In the genomic region with DNA sequence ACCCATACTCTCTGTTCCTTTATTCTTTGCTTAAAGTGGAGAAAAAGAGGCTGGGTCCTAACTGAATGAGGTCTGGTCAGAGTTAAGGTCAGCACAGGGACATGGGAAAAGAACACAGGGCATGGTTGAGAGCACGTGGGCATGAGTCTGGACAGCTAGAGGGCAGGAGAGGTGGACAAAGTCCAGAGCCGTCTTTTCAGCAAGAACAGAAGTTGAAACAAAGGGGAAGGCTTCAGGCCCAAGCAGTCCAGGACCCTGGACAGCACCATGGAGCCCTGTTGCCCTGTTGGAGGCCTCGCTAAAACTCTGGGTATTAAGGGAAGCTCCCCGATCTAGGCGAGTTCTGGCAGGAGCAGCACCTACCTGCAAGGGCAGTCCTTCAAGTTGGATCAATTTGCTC, we compare ENCODE assay signal across 10 cellular contexts. TPM values are rescaled to one million over a fixed set of nuclear protein-coding genes. Genes with fewer than 3 reads are reported as not detected.
DNase-seq lines count a peak whose midpoint lies in the region; ATAC-seq and TF ChIP-seq lines count a peak whose summit lies in the region.
"Had no signal": no experiment of that assay in that cellular context is flagged by ENCODE, and none has a peak within 500 bp of the region (broad histone marks: within the 10 kb centered on the region; RNA-seq: fewer than 3 reads in every experiment).

No MANE protein-coding gene starts in this region.

- DNase-seq in SIG-M5 treated with dmso at 0.1 percent for 504 hours (lab: John Stamatoyannopoulos, UW; ENCODE audit: unreplicated experiment) (peak; percentile 7), SIG-M5 (lab: John Stamatoyannopoulos, UW) (no peak), SK-N-SH (no peak), fibroblast of the aortic adventitia (ENCODE audit: low read depth) (peak; percentile 40), renal cortical epithelial cell (ENCODE audit: low read depth) (peak; percentile 53), BE2C (no peak)
- DNase-seq: upper lobe of left lung had no signal

- H4K20me1 ChIP-seq in SK-N-SH (ENCODE audit: insufficient read depth): no peaks in the 10 kb centered on the region

- H3K9ac ChIP-seq in SK-N-SH: no peak overlapping the region

- ATAC-seq in HG03280 (IDR thresholded peaks at IDR 0.05; ENCODE audit: unreplicated experiment) (no peak), GM18517 (IDR thresholded peaks at IDR 0.05; ENCODE audit: unreplicated experiment) (no peak)

- TF ChIP-seq EP300 in SK-N-SH (IDR thresholded peaks at IDR 0.05; ENCODE audit: borderline replicate concordance in 1 of 2, low read depth in 1 of 2, low read length in 1 of 2): no peak

- H2AFZ ChIP-seq in SK-N-SH (ENCODE audit: low read depth): no peak overlapping the region

- no peak overlapping the region for H3K4me3 ChIP-seq in SK-N-SH (ENCODE audit: low read depth in 2 of 2, low read length in 1 of 2)
- H3K4me3 ChIP-seq in fibroblast of the aortic adventitia (ENCODE audit: low read depth, low read length): no peak overlapping the region
- no peak overlapping the region for H3K4me3 ChIP-seq in BE2C (ENCODE audit: low read depth, low read length)
- H3K4me3 ChIP-seq: upper lobe of left lung had no signal

- H3K27ac ChIP-seq in SK-N-SH (ENCODE audit: low read depth in 2 of 2, low read length in 1 of 2): no peak overlapping the region
- H3K27ac ChIP-seq: 22Rv1, upper lobe of left lung had no signal

- H3K4me1 ChIP-seq in SK-N-SH (ENCODE audit: control insufficient read depth in 1 of 2, insufficient read depth in 2 of 2, low read depth in 1 of 2, low read length in 1 of 2) (no peaks in the 10 kb centered on the region), BE2C (no peaks in the 10 kb centered on the region)
- H3K4me1 ChIP-seq: upper lobe of left lung had no signal

- no peak overlapping the region for H3K4me2 ChIP-seq in SK-N-SH

- CTCF ChIA-PET in SK-N-SH (lab: Yijun Ruan, JAX): interaction anchor here (0.6 to 1.2 kb wide), 2 partner anchors 7 to 447 kb away, joined by 3 read pairs; no protein-coding TSS in a partner anchor

- POLR2A ChIA-PET in SK-N-SH (lab: Yijun Ruan, JAX): interaction anchor here (1.2 kb wide), 1 partner anchor 232 kb away, joined by 3 read pairs; a partner anchor contains a TSS

- H3F3A ChIP-seq in SK-N-SH (replicated peaks; ENCODE audit: insufficient read depth): no peaks in the 10 kb centered on the region

- WGBS in SK-N-SH (ENCODE audit: low lambda C conversion rate): 83% methylated on average over 2 of the region's 5 CpGs

- H3K9me3 ChIP-seq in SK-N-SH: no peaks in the 10 kb centered on the region
- H3K9me3 ChIP-seq in BE2C: no peaks in the 10 kb centered on the region
- H3K9me3 ChIP-seq: upper lobe of left lung had no signal

- H3K36me3 ChIP-seq in SK-N-SH (replicated peaks in 1 of 2; ENCODE audit: control insufficient read depth in 1 of 2, insufficient read depth in 2 of 2, low read length in 1 of 2): peaks cover 0 to 10% of the 10 kb centered on the region in 2 experiments
- H3K36me3 ChIP-seq in BE2C: no peaks in the 10 kb centered on the region

- no peaks in the 10 kb centered on the region for H3K27me3 ChIP-seq in SK-N-SH (ENCODE audit: insufficient read depth)
- no peaks in the 10 kb centered on the region for H3K27me3 ChIP-seq in BE2C
- H3K27me3 ChIP-seq: upper lobe of left lung had no signal

- H3K9me2 ChIP-seq in SK-N-SH: no peaks in the 10 kb centered on the region

- H3K79me2 ChIP-seq in SK-N-SH (ENCODE audit: insufficient read depth): no peaks in the 10 kb centered on the region

- no peak for TF ChIP-seq RAD21 in SK-N-SH (IDR thresholded peaks at IDR 0.05; ENCODE audit: low read length)

- TF ChIP-seq CTCF in SK-N-SH (IDR thresholded peaks at IDR 0.05) (no peak), fibroblast of the aortic adventitia (IDR thresholded peaks at IDR 0.05; ENCODE audit: insufficient read depth, low read length) (no peak), BE2C (IDR thresholded peaks at IDR 0.05; ENCODE audit: low read depth, low read length) (no peak)

TF ChIP-seq in SK-N-SH, 30 proteins besides CTCF, POLR2A, EP300 and RAD21:
- TF ChIP-seq, protein P1, sequence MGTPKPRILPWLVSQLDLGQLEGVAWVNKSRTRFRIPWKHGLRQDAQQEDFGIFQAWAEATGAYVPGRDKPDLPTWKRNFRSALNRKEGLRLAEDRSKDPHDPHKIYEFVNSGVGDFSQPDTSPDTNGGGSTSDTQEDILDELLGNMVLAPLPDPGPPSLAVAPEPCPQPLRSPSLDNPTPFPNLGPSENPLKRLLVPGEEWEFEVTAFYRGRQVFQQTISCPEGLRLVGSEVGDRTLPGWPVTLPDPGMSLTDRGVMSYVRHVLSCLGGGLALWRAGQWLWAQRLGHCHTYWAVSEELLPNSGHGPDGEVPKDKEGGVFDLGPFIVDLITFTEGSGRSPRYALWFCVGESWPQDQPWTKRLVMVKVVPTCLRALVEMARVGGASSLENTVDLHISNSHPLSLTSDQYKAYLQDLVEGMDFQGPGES (IDR thresholded peaks at IDR 0.05; ENCODE audit: low read depth, low read length): no peak
- TF ChIP-seq GATA2 (CRISPR knock-in tag; IDR thresholded peaks at IDR 0.05): no peak
- TF ChIP-seq NFIC (IDR thresholded peaks at IDR 0.05; ENCODE audit: borderline replicate concordance): no peak
- TF ChIP-seq, protein P2, sequence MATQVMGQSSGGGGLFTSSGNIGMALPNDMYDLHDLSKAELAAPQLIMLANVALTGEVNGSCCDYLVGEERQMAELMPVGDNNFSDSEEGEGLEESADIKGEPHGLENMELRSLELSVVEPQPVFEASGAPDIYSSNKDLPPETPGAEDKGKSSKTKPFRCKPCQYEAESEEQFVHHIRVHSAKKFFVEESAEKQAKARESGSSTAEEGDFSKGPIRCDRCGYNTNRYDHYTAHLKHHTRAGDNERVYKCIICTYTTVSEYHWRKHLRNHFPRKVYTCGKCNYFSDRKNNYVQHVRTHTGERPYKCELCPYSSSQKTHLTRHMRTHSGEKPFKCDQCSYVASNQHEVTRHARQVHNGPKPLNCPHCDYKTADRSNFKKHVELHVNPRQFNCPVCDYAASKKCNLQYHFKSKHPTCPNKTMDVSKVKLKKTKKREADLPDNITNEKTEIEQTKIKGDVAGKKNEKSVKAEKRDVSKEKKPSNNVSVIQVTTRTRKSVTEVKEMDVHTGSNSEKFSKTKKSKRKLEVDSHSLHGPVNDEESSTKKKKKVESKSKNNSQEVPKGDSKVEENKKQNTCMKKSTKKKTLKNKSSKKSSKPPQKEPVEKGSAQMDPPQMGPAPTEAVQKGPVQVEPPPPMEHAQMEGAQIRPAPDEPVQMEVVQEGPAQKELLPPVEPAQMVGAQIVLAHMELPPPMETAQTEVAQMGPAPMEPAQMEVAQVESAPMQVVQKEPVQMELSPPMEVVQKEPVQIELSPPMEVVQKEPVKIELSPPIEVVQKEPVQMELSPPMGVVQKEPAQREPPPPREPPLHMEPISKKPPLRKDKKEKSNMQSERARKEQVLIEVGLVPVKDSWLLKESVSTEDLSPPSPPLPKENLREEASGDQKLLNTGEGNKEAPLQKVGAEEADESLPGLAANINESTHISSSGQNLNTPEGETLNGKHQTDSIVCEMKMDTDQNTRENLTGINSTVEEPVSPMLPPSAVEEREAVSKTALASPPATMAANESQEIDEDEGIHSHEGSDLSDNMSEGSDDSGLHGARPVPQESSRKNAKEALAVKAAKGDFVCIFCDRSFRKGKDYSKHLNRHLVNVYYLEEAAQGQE (IDR thresholded peaks at IDR 0.05; ENCODE audit: low read depth, low read length): peak; percentile 96
- no peak for TF ChIP-seq NRF1 (IDR thresholded peaks at IDR 0.05; ENCODE audit: low read depth, low read length)
- no peak for TF ChIP-seq YY1 (IDR thresholded peaks at IDR 0.05; ENCODE audit: low read depth)
- no peak for TF ChIP-seq MEF2A (IDR thresholded peaks at IDR 0.05; ENCODE audit: borderline replicate concordance, low read depth)
- no peak for TF ChIP-seq RCOR1 (IDR thresholded peaks at IDR 0.05; ENCODE audit: low read length)

RNA-seq across cellular contexts. Expression of a gene that starts 50.7 kb away (rescaled TPM):
- 2.7 and 3.6 TPM in 2 replicates for polyA plus RNA-seq in SK-N-SH (2012; rRNA removed)
- polyA plus RNA-seq in SK-N-SH (2012; cell fraction: cytosol; rRNA removed): 1.4 and 1.9 TPM in 2 replicates
- 8.6 and 9.6 TPM in 2 replicates for polyA plus RNA-seq in SK-N-SH (2012; cell fraction: nucleus; rRNA removed)
- 4.9 and 12.2 TPM in 2 replicates for total RNA-seq in fibroblast of the aortic adventitia (ENCODE audit: low replicate concordance)
- total RNA-seq in renal cortical epithelial cell: 1.0 TPM in 2 replicates
- 2.4 TPM for polyA plus RNA-seq in BE2C (2012; ENCODE audit: insufficient read depth, insufficient read length, low read depth)

RNA-seq across cellular contexts. Expression of a gene that starts 56.4 kb away (rescaled TPM):
- 1.4 TPM in 2 replicates for polyA plus RNA-seq in SK-N-SH (2012; rRNA removed)
- 0.72 and 1.0 TPM in 2 replicates for polyA plus RNA-seq in SK-N-SH (2012; cell fraction: cytosol; rRNA removed)
- 2.0 and 2.1 TPM in 2 replicates for polyA plus RNA-seq in SK-N-SH (2012; cell fraction: nucleus; rRNA removed)
- 1.6 and 2.5 TPM in 2 replicates for total RNA-seq in fibroblast of the aortic adventitia (ENCODE audit: low replicate concordance)
- total RNA-seq in renal cortical epithelial cell: 3.5 and 11.8 TPM in 2 replicates
- 3.8 TPM for polyA plus RNA-seq in BE2C (2012; ENCODE audit: insufficient read depth, insufficient read length, low read depth)

Comparison
In these comparisons a context has a peak if more than half of its experiments do, and no peak if none do; other contexts are left out.
1. DNase-seq: peak in SIG-M5 treated with dmso at 0.1 percent for 504 hours (single experiment), fibroblast of the aortic adventitia (single experiment) and renal cortical epithelial cell (single experiment); none in SIG-M5 (single experiment), SK-N-SH (single experiment) and BE2C (single experiment).